22 cellular contexts compared by ENCODE assay signal in genomic region chr4:45241976-45242375, GRCh38.
A peak's percentile ranks its signal among the peaks of the same experiment; 100 is the strongest.
DNase-seq lines count a peak whose midpoint lies in the region; FAIRE-seq and TF ChIP-seq lines count a peak whose summit lies in the region.
"Had no signal": no experiment of that assay in that cellular context is flagged by ENCODE, and none has a peak within 500 bp of the region (broad histone marks: within the 10 kb centered on the region; RNA-seq: fewer than 3 reads in every experiment).

No MANE protein-coding gene starts in this region.

- H3K4me3 ChIP-seq in retinal pigment epithelial cell (ENCODE audit: low read length) = no peak overlapping the region
- H3K4me3 ChIP-seq: GM23338, K562 had no signal

- DNase-seq in LHCN-M2 (ENCODE audit: low read depth) (peak; percentile 0), NCI-H446 treated with DMSO at 0.1 percent for 48 hours (lab: John Stamatoyannopoulos, UW) (peak; percentile 57), retinal pigment epithelial cell (ENCODE audit: low read depth) (peak; percentile 54), cerebellum (ENCODE audit: low spot score) (no peak), occipital lobe (lab: John Stamatoyannopoulos, UW) (no peak), activated T-cell treated with anti-CD3 and anti-CD28 coated beads for 4 hours (no peak)
- DNase-seq: ACHN; C1 segment of cervical spinal cord; CD8-positive, alpha-beta memory T cell; MV-4-11; NCI-H1417 treated with DMSO at 0.1 percent for 48 hours; NCI-H187 treated with DMSO at 0.1 percent for 48 hours; NCI-H510A; NCI-H748 treated with DMSO at 0.1 percent for 48 hours; RPMI8226; SIG-M5 had no signal

- FAIRE-seq in endometrium (lab: Jason Lieb, UNC) = peak; percentile 96
- FAIRE-seq: D721Med, GM12892, GM18507, K562 had no signal

- no peak for TF ChIP-seq CTCF in retinal pigment epithelial cell (conservative IDR thresholded peaks at IDR 0.05; ENCODE audit: low read depth, low read length)

Comparison
In these comparisons a context has a peak if more than half of its experiments do, and no peak if none do; other contexts are left out.
1. DNase-seq: peak in LHCN-M2 (single experiment), NCI-H446 treated with DMSO at 0.1 percent for 48 hours (single experiment) and retinal pigment epithelial cell (single experiment); none in cerebellum (single experiment), occipital lobe (single experiment) and activated T-cell treated with anti-CD3 and anti-CD28 coated beads for 4 hours (single experiment).